In the genomic region with DNA sequence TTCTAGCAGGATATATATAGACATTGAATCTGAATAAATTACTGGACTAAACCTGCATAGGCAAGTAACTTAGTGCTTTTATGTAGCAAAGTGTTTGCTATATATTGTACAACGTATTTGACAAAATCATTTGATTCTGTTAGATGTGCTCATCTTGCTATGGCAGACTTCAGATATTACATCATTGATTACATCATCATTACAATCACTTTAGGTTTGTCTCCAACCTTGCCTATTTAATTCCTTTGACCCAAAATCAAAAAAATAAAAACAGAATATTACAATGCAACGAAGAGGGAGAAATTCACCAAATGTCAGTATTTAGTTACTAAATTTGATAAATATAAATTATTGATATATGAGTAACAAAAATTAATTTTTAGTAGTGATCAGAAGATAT, we compare ENCODE assay signal across 2 cellular contexts.
TF ChIP-seq lines count a peak whose summit lies in the region.

No MANE protein-coding gene starts in this region.

TF ChIP-seq in HEK293, 187 proteins besides CTCF, POLR2A, EP300 and RAD21 (continued from another document):
- TF ChIP-seq, protein P1, sequence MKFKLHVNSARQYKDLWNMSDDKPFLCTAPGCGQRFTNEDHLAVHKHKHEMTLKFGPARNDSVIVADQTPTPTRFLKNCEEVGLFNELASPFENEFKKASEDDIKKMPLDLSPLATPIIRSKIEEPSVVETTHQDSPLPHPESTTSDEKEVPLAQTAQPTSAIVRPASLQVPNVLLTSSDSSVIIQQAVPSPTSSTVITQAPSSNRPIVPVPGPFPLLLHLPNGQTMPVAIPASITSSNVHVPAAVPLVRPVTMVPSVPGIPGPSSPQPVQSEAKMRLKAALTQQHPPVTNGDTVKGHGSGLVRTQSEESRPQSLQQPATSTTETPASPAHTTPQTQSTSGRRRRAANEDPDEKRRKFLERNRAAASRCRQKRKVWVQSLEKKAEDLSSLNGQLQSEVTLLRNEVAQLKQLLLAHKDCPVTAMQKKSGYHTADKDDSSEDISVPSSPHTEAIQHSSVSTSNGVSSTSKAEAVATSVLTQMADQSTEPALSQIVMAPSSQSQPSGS (tag by site-specific recombination; IDR thresholded peaks at IDR 0.05; ENCODE audit: low read depth) = peak; percentile 54; the same call in 1 of the 2 replicates
- TF ChIP-seq, protein P2, sequence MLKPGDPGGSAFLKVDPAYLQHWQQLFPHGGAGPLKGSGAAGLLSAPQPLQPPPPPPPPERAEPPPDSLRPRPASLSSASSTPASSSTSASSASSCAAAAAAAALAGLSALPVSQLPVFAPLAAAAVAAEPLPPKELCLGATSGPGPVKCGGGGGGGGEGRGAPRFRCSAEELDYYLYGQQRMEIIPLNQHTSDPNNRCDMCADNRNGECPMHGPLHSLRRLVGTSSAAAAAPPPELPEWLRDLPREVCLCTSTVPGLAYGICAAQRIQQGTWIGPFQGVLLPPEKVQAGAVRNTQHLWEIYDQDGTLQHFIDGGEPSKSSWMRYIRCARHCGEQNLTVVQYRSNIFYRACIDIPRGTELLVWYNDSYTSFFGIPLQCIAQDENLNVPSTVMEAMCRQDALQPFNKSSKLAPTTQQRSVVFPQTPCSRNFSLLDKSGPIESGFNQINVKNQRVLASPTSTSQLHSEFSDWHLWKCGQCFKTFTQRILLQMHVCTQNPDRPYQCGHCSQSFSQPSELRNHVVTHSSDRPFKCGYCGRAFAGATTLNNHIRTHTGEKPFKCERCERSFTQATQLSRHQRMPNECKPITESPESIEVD (tag by site-specific recombination; IDR thresholded peaks at IDR 0.05) = no peak

TF ChIP-seq in K562, 482 proteins besides CTCF, POLR2A, EP300 and RAD21 (continued from another document):
- TF ChIP-seq PHF8 (IDR thresholded peaks at IDR 0.05; ENCODE audit: borderline replicate concordance, low read length) = no peak
- no peak for TF ChIP-seq FOSL1 (tag; conservative IDR thresholded peaks at IDR 0.05)
- no peak for TF ChIP-seq ZNF175 (CRISPR knock-in tag; IDR thresholded peaks at IDR 0.05; ENCODE audit: low read depth)
- no peak for TF ChIP-seq ZNF695 (CRISPR knock-in tag; IDR thresholded peaks at IDR 0.05)
- TF ChIP-seq, protein P3, sequence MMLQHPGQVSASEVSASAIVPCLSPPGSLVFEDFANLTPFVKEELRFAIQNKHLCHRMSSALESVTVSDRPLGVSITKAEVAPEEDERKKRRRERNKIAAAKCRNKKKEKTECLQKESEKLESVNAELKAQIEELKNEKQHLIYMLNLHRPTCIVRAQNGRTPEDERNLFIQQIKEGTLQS (IDR thresholded peaks at IDR 0.05) = peak; percentile 77
- TF ChIP-seq, protein P3 (CRISPR knock-in tag; conservative IDR thresholded peaks at IDR 0.05) = no peak
